22 cellular contexts compared by ENCODE assay signal in the genomic region with DNA sequence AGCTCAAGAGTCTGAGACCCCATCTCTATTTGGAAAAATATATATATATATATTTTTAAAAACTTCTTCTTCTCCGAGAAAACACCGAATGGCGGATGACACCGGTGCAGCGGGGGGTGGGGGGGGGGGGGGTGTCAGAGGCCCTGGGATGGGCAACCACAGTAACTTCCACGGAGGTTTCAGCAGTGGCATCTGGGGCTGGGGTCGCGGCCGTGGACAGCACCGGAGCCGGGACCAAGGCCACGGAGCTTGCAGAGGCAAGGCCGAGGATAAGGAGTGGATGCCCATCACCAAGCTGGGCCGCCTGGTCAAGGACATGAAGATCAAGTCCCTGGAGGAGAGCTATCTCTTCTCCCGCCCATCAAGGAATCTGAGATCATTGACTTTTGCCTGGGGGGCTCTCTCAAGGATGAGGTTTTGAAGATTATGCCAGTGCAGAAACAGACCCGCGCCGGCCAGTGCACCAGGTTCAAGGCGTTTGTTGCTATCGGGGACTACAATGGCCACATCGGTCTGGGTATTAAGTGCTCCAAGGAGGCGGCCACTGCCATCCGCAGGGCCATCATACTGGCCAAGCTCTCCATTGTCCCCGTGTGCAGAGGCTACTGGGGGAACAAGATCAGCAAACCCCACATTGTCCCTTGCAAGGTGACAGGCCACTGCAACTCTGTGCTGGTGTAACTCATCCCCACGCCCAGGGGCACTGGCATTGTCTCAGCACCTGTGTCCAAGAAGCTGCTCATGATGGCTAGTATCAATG.
"Had no signal": no experiment of that assay in that cellular context is flagged by ENCODE, and none has a peak within 500 bp of the region (broad histone marks: within the 10 kb centered on the region; RNA-seq: fewer than 3 reads in every experiment).

No MANE protein-coding gene starts in this region.

- DNase-seq: hippocampal formation, hypothalamus, immature natural killer cell, islet precursor cell, kidney, kidney glomerular epithelial cell, left cardiac atrium, left colon, left lung, left ventricle myocardium inferior, left ventricle myocardium superior, lower lobe of right lung, mammary epithelial cell, mesenchymal stem cell, mesendoderm, midbrain had no signal

- H3K4me1 Mint-ChIP-seq: mesothelial cell of epicardium had no signal

- H3K9me3 Mint-ChIP-seq: immature natural killer cell, memory B cell, mesothelial cell of epicardium had no signal

- FAIRE-seq: islet of Langerhans, keratinocyte, kidney had no signal

- H3K27me3 Mint-ChIP-seq: memory B cell had no signal

- ATAC-seq: left cardiac atrium, left colon, left lobe of liver, left lung, left ventricle myocardium superior, lower lobe of right lung, mucosa of descending colon had no signal

- H3K27ac Mint-ChIP-seq: mesothelial cell of epicardium had no signal

- H3K4me3 Mint-ChIP-seq: immature natural killer cell, memory B cell, mesothelial cell of epicardium had no signal
